Comparison of ENCODE assay signal across 2 cellular contexts in the genomic region with DNA sequence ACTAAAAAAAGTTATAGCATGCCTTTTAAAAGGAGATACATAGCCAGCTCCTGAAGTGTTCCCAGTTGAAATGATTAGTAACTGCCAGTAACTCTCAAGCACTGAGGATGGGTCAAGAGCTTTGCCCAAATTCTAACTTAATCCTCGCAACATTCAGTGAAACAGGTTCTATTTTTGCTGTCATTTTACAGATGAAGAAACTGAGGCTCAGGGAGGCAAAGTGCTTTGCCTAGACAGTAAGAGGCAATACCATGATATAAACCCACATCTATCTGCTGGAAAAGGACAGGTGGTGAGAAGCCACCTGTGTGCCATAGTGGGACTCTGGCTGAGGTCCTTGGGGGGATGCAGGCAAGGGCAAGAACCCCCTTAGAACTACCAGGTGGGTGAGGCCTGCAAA.
TF ChIP-seq lines count a peak whose summit lies in the region.

No MANE protein-coding gene starts in this region.

TF ChIP-seq in HCT116, 20 proteins besides CTCF, POLR2A, EP300 and RAD21:
- TF ChIP-seq POLR2AphosphoS5 (IDR thresholded peaks at IDR 0.05; ENCODE audit: low read depth, low read length) (no peak), REST (IDR thresholded peaks at IDR 0.05; ENCODE audit: low read depth) (no peak), EZH2 (IDR thresholded peaks at IDR 0.05) (no peak), FOSL1 (IDR thresholded peaks at IDR 0.05; ENCODE audit: low read depth) (no peak), EGR1 (IDR thresholded peaks at IDR 0.05; ENCODE audit: low read depth) (no peak), ZFX (IDR thresholded peaks at IDR 0.05) (no peak), CEBPB (IDR thresholded peaks at IDR 0.05; ENCODE audit: low read depth) (no peak), SP1 (IDR thresholded peaks at IDR 0.05; ENCODE audit: low read depth) (no peak), JUND (IDR thresholded peaks at IDR 0.05) (no peak), ELF1 (IDR thresholded peaks at IDR 0.05; ENCODE audit: borderline replicate concordance, low read depth) (no peak), SRF (IDR thresholded peaks at IDR 0.05; ENCODE audit: low read depth) (no peak), EZH2phosphoT487 (IDR thresholded peaks at IDR 0.05; ENCODE audit: borderline replicate concordance) (no peak), ATF3 (IDR thresholded peaks at IDR 0.05) (no peak), YY1 (IDR thresholded peaks at IDR 0.05; ENCODE audit: extremely low read depth, insufficient replicate concordance, low read depth, low read length) (no peak), TCF7L2 (IDR thresholded peaks at IDR 0.05; ENCODE audit: borderline replicate concordance, extremely low read depth, insufficient read depth, insufficient read length) (no peak)
- TF ChIP-seq, protein P1, sequence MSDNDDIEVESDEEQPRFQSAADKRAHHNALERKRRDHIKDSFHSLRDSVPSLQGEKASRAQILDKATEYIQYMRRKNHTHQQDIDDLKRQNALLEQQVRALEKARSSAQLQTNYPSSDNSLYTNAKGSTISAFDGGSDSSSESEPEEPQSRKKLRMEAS (IDR thresholded peaks at IDR 0.05), result no peak
- TF ChIP-seq, protein P2, sequence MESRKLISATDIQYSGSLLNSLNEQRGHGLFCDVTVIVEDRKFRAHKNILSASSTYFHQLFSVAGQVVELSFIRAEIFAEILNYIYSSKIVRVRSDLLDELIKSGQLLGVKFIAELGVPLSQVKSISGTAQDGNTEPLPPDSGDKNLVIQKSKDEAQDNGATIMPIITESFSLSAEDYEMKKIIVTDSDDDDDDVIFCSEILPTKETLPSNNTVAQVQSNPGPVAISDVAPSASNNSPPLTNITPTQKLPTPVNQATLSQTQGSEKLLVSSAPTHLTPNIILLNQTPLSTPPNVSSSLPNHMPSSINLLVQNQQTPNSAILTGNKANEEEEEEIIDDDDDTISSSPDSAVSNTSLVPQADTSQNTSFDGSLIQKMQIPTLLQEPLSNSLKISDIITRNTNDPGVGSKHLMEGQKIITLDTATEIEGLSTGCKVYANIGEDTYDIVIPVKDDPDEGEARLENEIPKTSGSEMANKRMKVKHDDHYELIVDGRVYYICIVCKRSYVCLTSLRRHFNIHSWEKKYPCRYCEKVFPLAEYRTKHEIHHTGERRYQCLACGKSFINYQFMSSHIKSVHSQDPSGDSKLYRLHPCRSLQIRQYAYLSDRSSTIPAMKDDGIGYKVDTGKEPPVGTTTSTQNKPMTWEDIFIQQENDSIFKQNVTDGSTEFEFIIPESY (IDR thresholded peaks at IDR 0.05; ENCODE audit: extremely low read depth, insufficient replicate concordance, low read length), result no peak

TF ChIP-seq in K562, 482 proteins besides CTCF, POLR2A, EP300 and RAD21:
- no peak for TF ChIP-seq CTBP1 (IDR thresholded peaks at IDR 0.05; ENCODE audit: borderline replicate concordance)
- TF ChIP-seq PRDM10 (IDR thresholded peaks at IDR 0.05; ENCODE audit: partially characterized antibody), result no peak
- no peak for TF ChIP-seq U2AF2 (optimal IDR thresholded peaks at IDR 0.05; ENCODE audit: low read depth, low read length)
- TF ChIP-seq ZNF165 (CRISPR knock-in tag; IDR thresholded peaks at IDR 0.05; ENCODE audit: borderline replicate concordance), result no peak
- no peak for TF ChIP-seq NR1H2 (CRISPR knock-in tag; IDR thresholded peaks at IDR 0.05)
- no peak for TF ChIP-seq GATAD2A (IDR thresholded peaks at IDR 0.05)
- no peak for TF ChIP-seq ZNF644 (tag; IDR thresholded peaks at IDR 0.05; ENCODE audit: low read depth)
- TF ChIP-seq HDAC2 (IDR thresholded peaks at IDR 0.05), result no peak
- no peak for TF ChIP-seq HMGN3 (IDR thresholded peaks at IDR 0.05; ENCODE audit: borderline replicate concordance, extremely low read depth, insufficient read length, low read depth, low read length)
- TF ChIP-seq KHSRP (IDR thresholded peaks at IDR 0.05), result no peak
- TF ChIP-seq ARID3B (CRISPR knock-in tag; IDR thresholded peaks at IDR 0.05; ENCODE audit: borderline replicate concordance), result no peak
- no peak for TF ChIP-seq SMARCE1 (IDR thresholded peaks at IDR 0.05)
- TF ChIP-seq, protein P3, sequence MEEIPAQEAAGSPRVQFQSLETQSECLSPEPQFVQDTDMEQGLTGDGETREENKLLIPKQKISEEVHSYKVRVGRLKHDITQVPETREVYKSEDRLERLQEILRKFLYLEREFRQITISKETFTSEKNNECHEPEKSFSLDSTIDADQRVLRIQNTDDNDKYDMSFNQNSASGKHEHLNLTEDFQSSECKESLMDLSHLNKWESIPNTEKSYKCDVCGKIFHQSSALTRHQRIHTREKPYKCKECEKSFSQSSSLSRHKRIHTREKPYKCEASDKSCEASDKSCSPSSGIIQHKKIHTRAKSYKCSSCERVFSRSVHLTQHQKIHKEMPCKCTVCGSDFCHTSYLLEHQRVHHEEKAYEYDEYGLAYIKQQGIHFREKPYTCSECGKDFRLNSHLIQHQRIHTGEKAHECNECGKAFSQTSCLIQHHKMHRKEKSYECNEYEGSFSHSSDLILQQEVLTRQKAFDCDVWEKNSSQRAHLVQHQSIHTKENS (CRISPR knock-in tag; IDR thresholded peaks at IDR 0.05), result no peak
- TF ChIP-seq ZC3H11A (IDR thresholded peaks at IDR 0.05; ENCODE audit: low read depth, low read length), result no peak
